In the genomic region with DNA sequence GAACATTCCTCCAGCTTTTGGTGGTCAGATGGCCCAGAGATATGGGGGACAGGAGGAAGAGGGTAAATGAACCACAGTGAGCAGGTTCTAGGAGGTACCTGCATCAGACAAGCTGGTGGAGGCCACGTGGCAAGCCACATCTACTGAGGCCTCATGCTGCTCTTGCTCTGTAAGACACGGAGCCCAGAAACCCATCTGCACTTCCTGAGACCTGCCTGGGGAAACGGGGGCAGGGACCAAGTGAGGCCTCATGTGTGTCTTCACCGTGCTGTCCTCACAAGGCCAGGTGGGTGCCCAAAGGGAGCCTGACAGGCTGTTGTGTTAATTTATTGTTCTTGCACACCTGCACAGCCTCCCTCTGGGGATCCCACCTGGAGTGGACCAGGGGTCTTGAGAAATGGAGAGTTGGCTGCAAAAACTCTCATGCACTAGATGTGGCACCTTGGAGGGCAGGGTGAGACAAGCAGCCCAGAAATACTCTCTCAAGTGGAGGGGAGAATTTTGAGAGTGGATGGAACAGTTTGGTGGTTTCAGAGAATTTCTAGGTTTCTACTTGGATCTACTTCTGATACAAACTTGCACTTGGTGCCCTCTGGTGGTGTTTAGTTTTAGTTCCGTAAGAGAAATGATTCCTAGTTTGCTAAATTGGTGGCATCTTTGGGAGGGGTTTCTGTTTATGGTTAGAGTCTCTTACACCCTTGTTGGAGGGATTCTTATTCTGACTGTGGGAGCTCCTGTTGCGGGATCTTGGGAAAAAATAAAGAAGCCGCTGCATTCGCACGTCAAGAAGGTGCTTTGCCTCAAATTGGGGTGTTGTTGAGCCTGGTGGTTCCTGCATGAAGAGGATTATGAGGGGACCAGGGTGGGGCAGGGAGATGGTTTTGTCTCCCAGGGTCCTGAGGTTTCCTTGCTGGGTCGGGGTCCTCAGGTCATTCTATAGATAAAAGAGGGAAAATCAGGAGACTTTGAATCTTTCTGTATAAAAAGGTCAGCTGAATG, we compare ENCODE assay signal across 9 cellular contexts. TPM values are rescaled to one million over a fixed set of nuclear protein-coding genes. Genes with fewer than 3 reads are reported as not detected.
DNase-seq lines count a peak whose midpoint lies in the region; ATAC-seq and TF ChIP-seq lines count a peak whose summit lies in the region.
"Had no signal": no experiment of that assay in that cellular context is flagged by ENCODE, and none has a peak within 500 bp of the region (broad histone marks: within the 10 kb centered on the region; RNA-seq: fewer than 3 reads in every experiment).

No MANE protein-coding gene starts in this region.

- peak; percentile 17 for DNase-seq in stimulated activated CD4-positive, alpha-beta T cell treated with anti-CD3 and anti-CD28 coated beads, Interleukin-15, amount 100 ng/mL, for 24 hours
- no peak for DNase-seq in stimulated activated CD4-positive, alpha-beta T cell treated with anti-CD3 and anti-CD28 coated beads, Interleukin-2, amount 100 ng/mL, for 48 hours
- DNase-seq in NCI-H1105 treated with DMSO at 0.1 percent for 48 hours (lab: John Stamatoyannopoulos, UW) (peak; percentile 70), amniotic stem cell (lab: John Stamatoyannopoulos, UW) (peak; percentile 53), iPS-NIHi7 (ENCODE audit: extremely low spot score) (peak; percentile 47), transverse colon (no peak)
- no peak for DNase-seq in central memory CD4-positive, alpha-beta T cell
- DNase-seq in activated naive CD8-positive, alpha-beta T cell treated with anti-CD3 and anti-CD28 coated beads, Interleukin-2, amount 50 U/mL, for 24 hours, result no peak

- H3K4me3 Mint-ChIP-seq in activated naive CD8-positive, alpha-beta T cell treated with anti-CD3 and anti-CD28 coated beads, Interleukin-2, amount 50 U/mL, for 24 hours, result no peak overlapping the region
- H3K4me3 Mint-ChIP-seq: central memory CD8-positive, alpha-beta T cell had no signal

- TF ChIP-seq POLR2A in transverse colon (IDR thresholded peaks at IDR 0.05), result no peak

- peaks cover 7% of the 10 kb centered on the region for H3K27me3 Mint-ChIP-seq in activated naive CD8-positive, alpha-beta T cell treated with anti-CD3 and anti-CD28 coated beads, Interleukin-2, amount 50 U/mL, for 24 hours

- no peaks in the 10 kb centered on the region for H3K4me1 Mint-ChIP-seq in activated naive CD8-positive, alpha-beta T cell treated with anti-CD3 and anti-CD28 coated beads, Interleukin-2, amount 50 U/mL, for 24 hours
- H3K4me1 Mint-ChIP-seq: central memory CD8-positive, alpha-beta T cell had no signal

- 30 to 43% methylated on average over 6 to 10 of the region's 10 CpGs for WGBS in transverse colon (ENCODE audit: low coverage in 1 of 2), 2 donors

- TF ChIP-seq CTCF in transverse colon (IDR thresholded peaks at IDR 0.05), result peak; percentile 28 to 46 (median 41)

- no peaks in the 10 kb centered on the region for H3K4me1 ChIP-seq in transverse colon

- no peaks in the 10 kb centered on the region for H3K36me3 ChIP-seq in transverse colon

- H3K27ac Mint-ChIP-seq in activated naive CD8-positive, alpha-beta T cell treated with anti-CD3 and anti-CD28 coated beads, Interleukin-2, amount 50 U/mL, for 24 hours, result no peak overlapping the region

- intact Hi-C loops in transverse colon (cut with DNase I; ENCODE audit: low total_unique reads), result loop anchor here (5.0 kb wide), 1 partner anchor 236 kb away; no protein-coding TSS in a partner anchor

- TF ChIP-seq EP300 in transverse colon (IDR thresholded peaks at IDR 0.05; ENCODE audit: low read depth), result no peak

- in situ Hi-C loops in transverse colon (cut with MboI; ENCODE audit: low pct_ligation_motif_present in 1 of 4, low pct_unique_long_range_greater_than_20kb in 1 of 4, low sequenced_read_pairs in 3 of 4), result loop anchor here (5.0 to 10.0 kb wide), 4 partner anchors 149 to 239 kb away; no protein-coding TSS in a partner anchor

- H3K9me3 Mint-ChIP-seq in activated naive CD8-positive, alpha-beta T cell treated with anti-CD3 and anti-CD28 coated beads, Interleukin-2, amount 50 U/mL, for 24 hours, result no peaks in the 10 kb centered on the region
- H3K9me3 Mint-ChIP-seq: central memory CD8-positive, alpha-beta T cell had no signal

- ATAC-seq in activated naive CD8-positive, alpha-beta T cell treated with anti-CD3 and anti-CD28 coated beads, Interleukin-2, amount 50 U/mL, for 24 hours, result no peak

- H3K27me3 ChIP-seq in transverse colon, result no peaks in the 10 kb centered on the region

- no peaks in the 10 kb centered on the region for H3K36me3 Mint-ChIP-seq in activated naive CD8-positive, alpha-beta T cell treated with anti-CD3 and anti-CD28 coated beads, Interleukin-2, amount 50 U/mL, for 24 hours (ENCODE audit: low read depth)

- no peak overlapping the region for H3K27ac ChIP-seq in transverse colon

- no peak overlapping the region for H3K4me3 ChIP-seq in transverse colon

- H3K9me3 ChIP-seq in transverse colon, result no peaks in the 10 kb centered on the region

RNA-seq across cellular contexts. Expression of a gene that starts 47.5 kb away (rescaled TPM):
- under 1 TPM in 1 of 4 donors, not detected in 3; 0.32 TPM for total RNA-seq in transverse colon

Comparison
In these comparisons a context has a peak if more than half of its experiments do, and no peak if none do; other contexts are left out.
1. DNase-seq: peak in stimulated activated CD4-positive, alpha-beta T cell treated with anti-CD3 and anti-CD28 coated beads, Interleukin-15, amount 100 ng/mL, for 24 hours (single experiment), NCI-H1105 treated with DMSO at 0.1 percent for 48 hours (single experiment), amniotic stem cell (single experiment) and iPS-NIHi7 (single experiment); none in stimulated activated CD4-positive, alpha-beta T cell treated with anti-CD3 and anti-CD28 coated beads, Interleukin-2, amount 100 ng/mL, for 48 hours (0 of 2), transverse colon (single experiment), central memory CD4-positive, alpha-beta T cell (single experiment) and activated naive CD8-positive, alpha-beta T cell treated with anti-CD3 and anti-CD28 coated beads, Interleukin-2, amount 50 U/mL, for 24 hours (single experiment).